Comparison of ENCODE assay signal across 17 cellular contexts in genomic region chr6:111129003-111129402, GRCh38. TPM values are rescaled to one million over a fixed set of nuclear protein-coding genes. Genes with fewer than 3 reads are reported as not detected.
DNase-seq lines count a peak whose midpoint lies in the region; ATAC-seq and TF ChIP-seq lines count a peak whose summit lies in the region.
"Had no signal": no experiment of that assay in that cellular context is flagged by ENCODE, and none has a peak within 500 bp of the region (broad histone marks: within the 10 kb centered on the region; RNA-seq: fewer than 3 reads in every experiment).

No MANE protein-coding gene starts in this region.

- peak overlapping the region in 1 of 2 donors; percentile 15 for H3K27ac Mint-ChIP-seq in stimulated activated naive CD8-positive, alpha-beta T cell treated with anti-CD3 and anti-CD28 coated beads, Interleukin-15, amount 100 ng/mL, for 72 hours
- no peak overlapping the region for H3K27ac Mint-ChIP-seq in CD4-positive, alpha-beta T cell
- H3K27ac Mint-ChIP-seq: activated CD4-positive, alpha-beta memory T cell treated with anti-CD3 and anti-CD28 coated beads for 36 hours; B cell; naive thymus-derived CD8-positive, alpha-beta T cell had no signal

- POLR2A ChIA-PET in CD4-positive, alpha-beta T cell (lab: Charles Lee) = no interaction called here

- peaks cover 14% of the 10 kb centered on the region for H3K36me3 Mint-ChIP-seq in CD4-positive, alpha-beta T cell (ENCODE audit: low read depth)
- H3K36me3 Mint-ChIP-seq: activated CD4-positive, alpha-beta memory T cell treated with anti-CD3 and anti-CD28 coated beads for 36 hours had no signal

- H3K36me3 ChIP-seq in SJCRH30 (no peaks in the 10 kb centered on the region), sigmoid colon (no peaks in the 10 kb centered on the region)
- H3K36me3 ChIP-seq: left lung had no signal

- no peaks in the 10 kb centered on the region for H3K9me3 ChIP-seq in SJCRH30 (replicated peaks)
- no peaks in the 10 kb centered on the region for H3K9me3 ChIP-seq in sigmoid colon
- no peaks in the 10 kb centered on the region for H3K9me3 ChIP-seq in CD4-positive, alpha-beta T cell (ENCODE audit: control insufficient read depth, low read length)
- H3K9me3 ChIP-seq: left lung had no signal

- H3K4me3 ChIP-seq in SJCRH30 = no peak overlapping the region
- H3K4me3 ChIP-seq in sigmoid colon = no peak overlapping the region
- H3K4me3 ChIP-seq: left lung had no signal

- TF ChIP-seq EP300 in sigmoid colon (IDR thresholded peaks at IDR 0.05) = no peak

- H3K4me1 Mint-ChIP-seq in stimulated activated naive CD8-positive, alpha-beta T cell treated with anti-CD3 and anti-CD28 coated beads, Interleukin-15, amount 100 ng/mL, for 72 hours = peaks cover 16% of the 10 kb centered on the region
- peaks cover 14% of the 10 kb centered on the region for H3K4me1 Mint-ChIP-seq in CD4-positive, alpha-beta T cell (ENCODE audit: low read depth)
- H3K4me1 Mint-ChIP-seq: B cell had no signal

- H3K4me3 Mint-ChIP-seq in stimulated activated naive CD8-positive, alpha-beta T cell treated with anti-CD3 and anti-CD28 coated beads, Interleukin-15, amount 100 ng/mL, for 72 hours = no peak overlapping the region
- H3K4me3 Mint-ChIP-seq in CD4-positive, alpha-beta T cell = no peak overlapping the region
- H3K4me3 Mint-ChIP-seq: activated CD4-positive, alpha-beta memory T cell treated with anti-CD3 and anti-CD28 coated beads for 36 hours; B cell; naive thymus-derived CD8-positive, alpha-beta T cell had no signal

- no peaks in the 10 kb centered on the region for H3K27me3 Mint-ChIP-seq in stimulated activated naive CD8-positive, alpha-beta T cell treated with anti-CD3 and anti-CD28 coated beads, Interleukin-15, amount 100 ng/mL, for 72 hours
- H3K27me3 Mint-ChIP-seq in CD4-positive, alpha-beta T cell = no peaks in the 10 kb centered on the region
- H3K27me3 Mint-ChIP-seq: activated CD4-positive, alpha-beta memory T cell treated with anti-CD3 and anti-CD28 coated beads for 36 hours; naive thymus-derived CD8-positive, alpha-beta T cell had no signal

- no peaks in the 10 kb centered on the region for H3K9me3 Mint-ChIP-seq in stimulated activated naive CD8-positive, alpha-beta T cell treated with anti-CD3 and anti-CD28 coated beads, Interleukin-15, amount 100 ng/mL, for 72 hours
- H3K9me3 Mint-ChIP-seq in CD4-positive, alpha-beta T cell = no peaks in the 10 kb centered on the region
- H3K9me3 Mint-ChIP-seq: activated CD4-positive, alpha-beta memory T cell treated with anti-CD3 and anti-CD28 coated beads for 36 hours; naive thymus-derived CD8-positive, alpha-beta T cell had no signal

- CTCF ChIA-PET in CD4-positive, alpha-beta T cell (lab: Charles Lee) = no interaction called here

- peak overlapping the region; percentile 64 for H3K27ac ChIP-seq in SJCRH30
- H3K27ac ChIP-seq in sigmoid colon = peak overlapping the region in 1 of 4 donors; percentile 27
- H3K27ac ChIP-seq in CD4-positive, alpha-beta T cell (ENCODE audit: low read depth, low read length) = no peak overlapping the region
- H3K27ac ChIP-seq: left lung had no signal

- ATAC-seq in left ventricle myocardium superior (peak; percentile 93), HG02938 (IDR thresholded peaks at IDR 0.05; ENCODE audit: unreplicated experiment) (no peak), HG03025 (IDR thresholded peaks at IDR 0.05; ENCODE audit: low FRiP score, unreplicated experiment) (no peak)
- ATAC-seq in stimulated activated naive CD8-positive, alpha-beta T cell treated with anti-CD3 and anti-CD28 coated beads, Interleukin-15, amount 100 ng/mL, for 72 hours = no peak
- ATAC-seq in CD4-positive, alpha-beta T cell (ENCODE audit: poor library complexity) = no peak
- ATAC-seq: left lung; naive thymus-derived CD8-positive, alpha-beta T cell had no signal

- intact Hi-C loops in left ventricle myocardium superior (cut with micrococcal nuclease) (no loop called here), sigmoid colon (cut with DNase I) (no loop called here)
- intact Hi-C loops in CD4-positive, alpha-beta T cell (cut with DNase I, micrococcal nuclease) = no loop called here

- no peak for TF ChIP-seq CTCF in sigmoid colon (IDR thresholded peaks at IDR 0.05)
- no peak for TF ChIP-seq CTCF in CD4-positive, alpha-beta T cell (IDR thresholded peaks at IDR 0.05)

- TF ChIP-seq POLR2A in sigmoid colon (IDR thresholded peaks at IDR 0.05) = no peak

- WGBS in sigmoid colon, 2 donors = 84 to 91% methylated on average over 1 of the region's 1 CpG

- no peaks in the 10 kb centered on the region for H3K27me3 ChIP-seq in SJCRH30
- no peaks in the 10 kb centered on the region for H3K27me3 ChIP-seq in sigmoid colon
- H3K27me3 ChIP-seq in CD4-positive, alpha-beta T cell (ENCODE audit: control insufficient read depth, insufficient read depth, low read length) = no peaks in the 10 kb centered on the region
- H3K27me3 ChIP-seq: left lung had no signal

- peak; percentile 14 for DNase-seq in H4 (ENCODE audit: low spot score)
- DNase-seq in SJCRH30 = peak; percentile 92 to 96
- DNase-seq in left ventricle myocardium superior = peak; percentile 29
- peak; percentile 67 for DNase-seq in sigmoid colon
- DNase-seq in stimulated activated naive CD8-positive, alpha-beta T cell treated with anti-CD3 and anti-CD28 coated beads, Interleukin-15, amount 100 ng/mL, for 72 hours = no peak
- DNase-seq in CD4-positive, alpha-beta T cell = no peak
- DNase-seq: activated CD4-positive, alpha-beta memory T cell treated with anti-CD3 and anti-CD28 coated beads for 36 hours; KG1; left lung; naive thymus-derived CD8-positive, alpha-beta T cell; NCI-H1436; NCI-H69 had no signal

- H3K4me1 ChIP-seq in SJCRH30 (peaks cover 22% of the 10 kb centered on the region), sigmoid colon (peaks cover 0 to 18% (median 7%) of the 10 kb centered on the region in 4 donors)

RNA-seq across cellular contexts. Expression of gene SLC16A10, which starts 41.7 kb away (rescaled TPM):
- total RNA-seq in H4 (2014; rRNA removed; shearing (Covaris generic)) = 1.9 and 3.5 TPM in 2 replicates
- total RNA-seq in SJCRH30 (2014; rRNA removed; shearing (Covaris generic)) = 29.5 and 31.2 TPM in 2 replicates
- 20.8 TPM for total RNA-seq in left ventricle myocardium superior
- total RNA-seq in sigmoid colon = under 1 TPM; 0.36 to 0.99 (median 0.89) TPM
- polyA plus RNA-seq in sigmoid colon = 1 to 10 TPM in 1 of 3 donors, under 1 TPM in 2; under 0.01 to 1.2 (median 0.23) TPM
- total RNA-seq in CD4-positive, alpha-beta T cell = 10 to 100 TPM; 13.4 to 13.8 TPM
- total RNA-seq: endothelial cell of umbilical vein, pulmonary artery endothelial cell had no signal
- polyA plus RNA-seq: endothelial cell of umbilical vein had no signal

Comparison
In these comparisons a context has a peak if more than half of its experiments do, and no peak if none do; other contexts are left out.
1. DNase-seq: peak in H4 (single experiment), SJCRH30 (2 of 2), left ventricle myocardium superior (single experiment) and sigmoid colon (single experiment); none in stimulated activated naive CD8-positive, alpha-beta T cell treated with anti-CD3 and anti-CD28 coated beads, Interleukin-15, amount 100 ng/mL, for 72 hours (0 of 2) and CD4-positive, alpha-beta T cell (0 of 10).